In the genomic region with DNA sequence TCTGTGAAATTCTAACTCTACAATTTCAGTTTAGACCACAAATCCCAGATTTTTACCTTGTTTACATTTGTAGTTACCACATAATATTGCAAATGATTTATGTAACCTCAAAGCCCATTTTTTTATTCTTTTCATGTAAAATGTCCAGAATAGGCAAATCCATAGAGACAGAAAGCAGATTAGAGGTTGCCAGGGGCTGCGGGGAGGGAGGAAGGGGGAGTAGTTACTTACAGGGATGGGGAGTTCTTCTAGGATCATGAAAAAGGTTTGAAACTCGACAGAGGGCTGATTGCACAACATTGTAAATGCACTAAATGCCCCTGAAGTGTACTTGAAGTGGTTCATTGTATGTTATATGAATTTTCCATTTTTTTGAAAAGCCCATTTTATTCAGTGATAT, we compare ENCODE assay signal across 15 cellular contexts.
DNase-seq lines count a peak whose midpoint lies in the region; ATAC-seq and TF ChIP-seq lines count a peak whose summit lies in the region.
"Had no signal": no experiment of that assay in that cellular context is flagged by ENCODE, and none has a peak within 500 bp of the region (broad histone marks: within the 10 kb centered on the region; RNA-seq: fewer than 3 reads in every experiment).

No MANE protein-coding gene starts in this region.

- H3K27ac Mint-ChIP-seq in activated CD8-positive, alpha-beta T cell treated with anti-CD3 and anti-CD28 coated beads for 36 hours = peak overlapping the region; percentile 79
- H3K27ac Mint-ChIP-seq in glutamatergic neuron (ENCODE audit: unreplicated experiment) = peak overlapping the region; percentile 86

- no peaks in the 10 kb centered on the region for H3K9me3 Mint-ChIP-seq in activated CD8-positive, alpha-beta T cell treated with anti-CD3 and anti-CD28 coated beads for 36 hours
- peaks cover 12% of the 10 kb centered on the region for H3K9me3 Mint-ChIP-seq in glutamatergic neuron (ENCODE audit: unreplicated experiment)

- H3K36me3 Mint-ChIP-seq in activated CD8-positive, alpha-beta T cell treated with anti-CD3 and anti-CD28 coated beads for 36 hours (ENCODE audit: low read depth) = peaks cover 62% of the 10 kb centered on the region
- H3K36me3 Mint-ChIP-seq in glutamatergic neuron (ENCODE audit: unreplicated experiment) = peaks cover 12% of the 10 kb centered on the region

- H3K4me3 ChIP-seq in left ventricle myocardium inferior (no peak overlapping the region), stomach smooth muscle (ENCODE audit: low read length in 2 of 2) (no peak overlapping the region)

- H3K9ac ChIP-seq in stomach smooth muscle (ENCODE audit: low read length in 2 of 2) = no peak overlapping the region

- H3K4me1 Mint-ChIP-seq in activated CD8-positive, alpha-beta T cell treated with anti-CD3 and anti-CD28 coated beads for 36 hours (ENCODE audit: low read depth) = peaks cover 83% of the 10 kb centered on the region
- H3K4me1 Mint-ChIP-seq in glutamatergic neuron (ENCODE audit: low read depth, unreplicated experiment) = peaks cover 40% of the 10 kb centered on the region

- intact Hi-C loops in left ventricle myocardium inferior (cut with micrococcal nuclease) (no loop called here), cardiac septum (cut with DNase I) (loop anchor here (5.0 kb wide), 1 partner anchor 39 kb away; no protein-coding TSS in a partner anchor)
- intact Hi-C loops in activated CD8-positive, alpha-beta T cell treated with anti-CD3 and anti-CD28 coated beads for 36 hours (cut with micrococcal nuclease) = no loop called here

- TF ChIP-seq CTCF in left ventricle myocardium inferior (IDR thresholded peaks at IDR 0.05; ENCODE audit: borderline replicate concordance) (no peak), glutamatergic neuron (IDR thresholded peaks at IDR 0.05; ENCODE audit: partially characterized antibody, unreplicated experiment) (no peak)
- no peak for TF ChIP-seq CTCF in activated CD8-positive, alpha-beta T cell treated with anti-CD3 and anti-CD28 coated beads for 36 hours (IDR thresholded peaks at IDR 0.05)

- H3K4me3 Mint-ChIP-seq in activated CD8-positive, alpha-beta T cell treated with anti-CD3 and anti-CD28 coated beads for 36 hours = no peak overlapping the region
- H3K4me3 Mint-ChIP-seq in glutamatergic neuron (ENCODE audit: unreplicated experiment) = peak overlapping the region; percentile 39

- ATAC-seq in activated CD8-positive, alpha-beta T cell treated with anti-CD3 and anti-CD28 coated beads for 36 hours = no peak
- ATAC-seq in GM21737 (IDR thresholded peaks at IDR 0.05; ENCODE audit: unreplicated experiment) = no peak

- no peaks in the 10 kb centered on the region for H3K36me3 ChIP-seq in left ventricle myocardium inferior
- H3K36me3 ChIP-seq in stomach smooth muscle (ENCODE audit: control insufficient read depth in 2 of 2, insufficient read depth in 2 of 2, low read length in 2 of 2) = peaks cover 0 to 5% of the 10 kb centered on the region in 2 donors

- POLR2A ChIA-PET in activated CD8-positive, alpha-beta T cell treated with anti-CD3 and anti-CD28 coated beads for 36 hours (lab: Charles Lee) = interaction anchor here (1.0 to 5.6 kb wide), 4 partner anchors 7 to 102 kb away, joined by 3 to 225 read pairs (median 45); no protein-coding TSS in a partner anchor

- H3K27me3 ChIP-seq in left ventricle myocardium inferior (ENCODE audit: low read depth) = no peaks in the 10 kb centered on the region
- no peaks in the 10 kb centered on the region for H3K27me3 ChIP-seq in stomach smooth muscle (ENCODE audit: control insufficient read depth in 1 of 2, insufficient read depth in 2 of 2, low read length in 2 of 2)

- H3K4me1 ChIP-seq in left ventricle myocardium inferior (peaks cover 98% of the 10 kb centered on the region), stomach smooth muscle (ENCODE audit: control insufficient read depth, insufficient read depth, low read length) (peaks cover 53% of the 10 kb centered on the region)

- H3K27ac ChIP-seq in left ventricle myocardium inferior (replicated peaks) (peak overlapping the region; percentile 38), stomach smooth muscle (ENCODE audit: low read length) (peak overlapping the region; percentile 60)
- H3K27ac ChIP-seq: C4-2B had no signal

- CTCF ChIA-PET in activated CD8-positive, alpha-beta T cell treated with anti-CD3 and anti-CD28 coated beads for 36 hours (lab: Charles Lee) = interaction anchor here (5.6 kb wide), 1 partner anchor 57 kb away, joined by 29 read pairs; no protein-coding TSS in a partner anchor

- DNase-seq in left ventricle myocardium inferior = no peak
- no peak for DNase-seq in cardiac septum (ENCODE audit: low spot score)
- no peak for DNase-seq in activated CD8-positive, alpha-beta T cell treated with anti-CD3 and anti-CD28 coated beads for 36 hours
- DNase-seq in glutamatergic neuron = no peak
- no peak for DNase-seq in NCI-H748 (lab: John Stamatoyannopoulos, UW; ENCODE audit: unreplicated experiment)
- DNase-seq in RPMI8226 = no peak
- DNase-seq: effector CD4-positive, alpha-beta T cell; KG1; NCI-H1694; NCI-H748 treated with DMSO at 0.1 percent for 48 hours; Right ventricle myocardium superior; stimulated activated CD4-positive, alpha-beta T cell treated with anti-CD3 and anti-CD28 coated beads, Interleukin-4, amount 100 ng/mL, for 1 hour had no signal

- H3K9me3 ChIP-seq in left ventricle myocardium inferior (replicated peaks) = no peaks in the 10 kb centered on the region
- no peaks in the 10 kb centered on the region for H3K9me3 ChIP-seq in stomach smooth muscle (ENCODE audit: control insufficient read depth in 2 of 2, low read length in 2 of 2)

- no peaks in the 10 kb centered on the region for H3K27me3 Mint-ChIP-seq in activated CD8-positive, alpha-beta T cell treated with anti-CD3 and anti-CD28 coated beads for 36 hours
- H3K27me3 Mint-ChIP-seq in glutamatergic neuron (ENCODE audit: unreplicated experiment) = peaks cover 11% of the 10 kb centered on the region
